In the genomic region with DNA sequence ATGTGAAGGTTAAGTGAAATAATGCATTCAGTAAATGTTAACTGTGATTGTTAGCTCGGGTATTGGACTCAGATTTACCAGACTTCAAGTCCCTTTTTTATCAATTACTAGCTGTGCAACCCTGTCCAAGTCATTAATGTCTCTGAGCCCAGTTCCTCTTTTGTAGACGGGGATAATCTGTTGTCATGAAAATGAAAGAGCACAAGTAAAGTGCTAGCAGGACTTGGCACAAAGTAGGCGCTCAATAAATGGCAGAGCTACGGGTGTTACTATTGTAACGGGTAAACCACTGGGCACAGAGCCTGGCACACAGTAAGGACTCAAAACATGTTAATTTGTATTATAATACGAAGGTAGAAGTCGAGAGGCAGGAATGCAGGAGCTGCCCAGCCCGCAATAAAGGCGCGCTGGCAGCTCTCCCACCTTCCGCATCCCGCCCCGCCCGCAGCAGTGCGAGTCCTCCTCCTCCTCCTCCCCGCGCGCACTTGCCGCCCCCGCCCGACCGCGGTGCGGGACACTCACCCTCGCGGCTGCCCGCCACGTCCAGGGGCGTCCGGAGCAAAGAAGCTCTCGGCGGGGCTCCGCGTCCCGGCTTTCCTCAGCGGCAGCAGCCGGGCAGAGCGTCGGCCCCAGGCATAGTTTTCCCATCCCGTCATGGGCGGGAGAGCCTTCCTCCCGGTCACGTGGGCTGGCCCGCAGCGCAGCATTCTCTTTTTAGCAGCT, we compare ENCODE assay signal across 8 cellular contexts. TPM values are rescaled to one million over a fixed set of nuclear protein-coding genes. Genes with fewer than 3 reads are reported as not detected.
DNase-seq lines count a peak whose midpoint lies in the region; ATAC-seq and TF ChIP-seq lines count a peak whose summit lies in the region.

A gene with protein sequence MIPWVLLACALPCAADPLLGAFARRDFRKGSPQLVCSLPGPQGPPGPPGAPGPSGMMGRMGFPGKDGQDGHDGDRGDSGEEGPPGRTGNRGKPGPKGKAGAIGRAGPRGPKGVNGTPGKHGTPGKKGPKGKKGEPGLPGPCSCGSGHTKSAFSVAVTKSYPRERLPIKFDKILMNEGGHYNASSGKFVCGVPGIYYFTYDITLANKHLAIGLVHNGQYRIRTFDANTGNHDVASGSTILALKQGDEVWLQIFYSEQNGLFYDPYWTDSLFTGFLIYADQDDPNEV (minus strand): TSS at position 637 of the 723 bp plus-strand sequence. CDS start 15,615 bp downstream, outside the sequence.

- H3K27ac ChIP-seq in body of pancreas: no peak within 1 kb of the TSS
- H3K27ac ChIP-seq in iPS-18a (ENCODE audit: low read length): no peak within 1 kb of the TSS
- H3K27ac ChIP-seq in rectal smooth muscle tissue (ENCODE audit: low read depth, low read length): peak within 1 kb of the TSS; percentile 62

- no peak for TF ChIP-seq POLR2A in body of pancreas (IDR thresholded peaks at IDR 0.05)

- H3K9me3 ChIP-seq in body of pancreas (no peaks in the 10 kb centered on the region), iPS-18a (ENCODE audit: control insufficient read depth, low read depth, low read length) (no peaks in the 10 kb centered on the region)

- peak within 1 kb of the TSS; percentile 27 for H3K4me3 Mint-ChIP-seq in activated CD8-positive, alpha-beta memory T cell treated with anti-CD3 and anti-CD28 coated beads, Interleukin-2, amount 10 ng/mL, durations not matched to agents 7 days and 5 days

- intact Hi-C loops in body of pancreas (cut with DNase I): no loop called here

- H3K9ac ChIP-seq in iPS-18a (ENCODE audit: low read length): peak within 1 kb of the TSS; percentile 49
- peak within 1 kb of the TSS; percentile 16 for H3K9ac ChIP-seq in rectal smooth muscle tissue (ENCODE audit: low read length)

- 2 to 5% methylated on average over 15 to 45 of the region's 45 CpGs for WGBS in body of pancreas, 2 donors

- CTCF ChIA-PET in activated CD8-positive, alpha-beta memory T cell treated with anti-CD3 and anti-CD28 coated beads, Interleukin-2, amount 10 ng/mL, durations not matched to agents 7 days and 5 days (lab: Charles Lee): interaction anchor here (0.6 to 1.3 kb wide), 4 partner anchors 21 to 499 kb away, joined by 3 to 4 read pairs (median 4); no protein-coding TSS in a partner anchor

- no peaks in the 10 kb centered on the region for H3K9me3 Mint-ChIP-seq in activated CD8-positive, alpha-beta memory T cell treated with anti-CD3 and anti-CD28 coated beads, Interleukin-2, amount 10 ng/mL, durations not matched to agents 7 days and 5 days (ENCODE audit: low read depth)

- H3K4me1 ChIP-seq in body of pancreas (peaks cover 8% of the 10 kb centered on the region), iPS-18a (ENCODE audit: control insufficient read depth, low read depth, low read length) (peaks cover 5% of the 10 kb centered on the region), rectal smooth muscle tissue (ENCODE audit: control insufficient read depth, insufficient read depth, low read length) (peaks cover 5% of the 10 kb centered on the region)

- H3K27me3 Mint-ChIP-seq in activated CD8-positive, alpha-beta memory T cell treated with anti-CD3 and anti-CD28 coated beads, Interleukin-2, amount 10 ng/mL, durations not matched to agents 7 days and 5 days: peaks cover 77% of the 10 kb centered on the region

- no peaks in the 10 kb centered on the region for H3K27me3 ChIP-seq in body of pancreas
- peaks cover 32% of the 10 kb centered on the region for H3K27me3 ChIP-seq in iPS-18a (ENCODE audit: control insufficient read depth, insufficient read depth, low read length)
- no peaks in the 10 kb centered on the region for H3K27me3 ChIP-seq in rectal smooth muscle tissue (ENCODE audit: control insufficient read depth, insufficient read depth, low read length)

- H3K4me1 Mint-ChIP-seq in activated CD8-positive, alpha-beta memory T cell treated with anti-CD3 and anti-CD28 coated beads, Interleukin-2, amount 10 ng/mL, durations not matched to agents 7 days and 5 days: peaks cover 9% of the 10 kb centered on the region

- peak within 1 kb of the TSS in 1 of 2 donors; percentile 17 for H3K4me3 ChIP-seq in body of pancreas
- H3K4me3 ChIP-seq in iPS-18a (ENCODE audit: low read length): peak within 1 kb of the TSS; percentile 57
- H3K4me3 ChIP-seq in rectal smooth muscle tissue (ENCODE audit: low read length): peak within 1 kb of the TSS; percentile 72

- no peak for TF ChIP-seq CTCF in body of pancreas (IDR thresholded peaks at IDR 0.05)

- H3K36me3 ChIP-seq in body of pancreas (replicated peaks in 1 of 2; ENCODE audit: insufficient read depth in 1 of 2, low read depth in 2 of 2): no peaks in the 10 kb centered on the region
- H3K36me3 ChIP-seq in iPS-18a (ENCODE audit: control insufficient read depth, low read depth, low read length): no peaks in the 10 kb centered on the region
- no peaks in the 10 kb centered on the region for H3K36me3 ChIP-seq in rectal smooth muscle tissue (ENCODE audit: control insufficient read depth, insufficient read depth, low read length)

- no peak within 1 kb of the TSS for H3K27ac Mint-ChIP-seq in activated CD8-positive, alpha-beta memory T cell treated with anti-CD3 and anti-CD28 coated beads, Interleukin-2, amount 10 ng/mL, durations not matched to agents 7 days and 5 days

- no peaks in the 10 kb centered on the region for H3K36me3 Mint-ChIP-seq in activated CD8-positive, alpha-beta memory T cell treated with anti-CD3 and anti-CD28 coated beads, Interleukin-2, amount 10 ng/mL, durations not matched to agents 7 days and 5 days

- DNase-seq in activated CD8-positive, alpha-beta memory T cell treated with anti-CD3 and anti-CD28 coated beads, Interleukin-2, amount 10 ng/mL, durations not matched to agents 7 days and 5 days: no peak
- DNase-seq in activated CD8-positive, alpha-beta memory T cell treated with anti-CD3 and anti-CD28 coated beads for 24 hours: no peak
- peak; percentile 63 for DNase-seq in NCI-H226
- peak; percentile 26 to 47 (median 32) for DNase-seq in body of pancreas
- no peak for DNase-seq in DMS153 treated with DMSO at 0.1 percent for 48 hours (lab: John Stamatoyannopoulos, UW; ENCODE audit: unreplicated experiment)

- peak; percentile 45 for ATAC-seq in activated CD8-positive, alpha-beta memory T cell treated with anti-CD3 and anti-CD28 coated beads, Interleukin-2, amount 10 ng/mL, durations not matched to agents 7 days and 5 days
- ATAC-seq in body of pancreas: peak; percentile 81
- no peak for ATAC-seq in HG02938 (IDR thresholded peaks at IDR 0.05; ENCODE audit: unreplicated experiment)

RNA-seq across cellular contexts. Expression of the gene that starts here (rescaled TPM):
- total RNA-seq in activated CD8-positive, alpha-beta memory T cell treated with anti-CD3 and anti-CD28 coated beads, Interleukin-2, amount 10 ng/mL, durations not matched to agents 7 days and 5 days: not detected
- under 1 TPM in 1 of 2 donors, not detected in 1; 0.26 TPM for total RNA-seq in body of pancreas

Comparison
In these comparisons a context has a peak if more than half of its experiments do, and no peak if none do; other contexts are left out.
1. Peak in ATAC-seq in activated CD8-positive, alpha-beta memory T cell treated with anti-CD3 and anti-CD28 coated beads, Interleukin-2, amount 10 ng/mL, durations not matched to agents 7 days and 5 days; RNA of the gene not detected or under 1 TPM.
2. Peak in DNase-seq and ATAC-seq in body of pancreas; RNA of the gene not detected or under 1 TPM.